1 cellular context compared by ENCODE assay signal in genomic region chr22:30573594-30574094, GRCh38.
TF ChIP-seq lines count a peak whose summit lies in the region.

No MANE protein-coding gene starts in this region.

TF ChIP-seq in GM23338, 12 proteins besides CTCF, POLR2A, EP300 and RAD21 (continued from another document):
- TF ChIP-seq, protein P1, sequence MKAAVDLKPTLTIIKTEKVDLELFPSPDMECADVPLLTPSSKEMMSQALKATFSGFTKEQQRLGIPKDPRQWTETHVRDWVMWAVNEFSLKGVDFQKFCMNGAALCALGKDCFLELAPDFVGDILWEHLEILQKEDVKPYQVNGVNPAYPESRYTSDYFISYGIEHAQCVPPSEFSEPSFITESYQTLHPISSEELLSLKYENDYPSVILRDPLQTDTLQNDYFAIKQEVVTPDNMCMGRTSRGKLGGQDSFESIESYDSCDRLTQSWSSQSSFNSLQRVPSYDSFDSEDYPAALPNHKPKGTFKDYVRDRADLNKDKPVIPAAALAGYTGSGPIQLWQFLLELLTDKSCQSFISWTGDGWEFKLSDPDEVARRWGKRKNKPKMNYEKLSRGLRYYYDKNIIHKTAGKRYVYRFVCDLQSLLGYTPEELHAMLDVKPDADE (IDR thresholded peaks at IDR 0.05): no peak
- TF ChIP-seq POLR2AphosphoS5 (IDR thresholded peaks at IDR 0.05; ENCODE audit: low read depth) (no peak), ZNF331 (CRISPR knock-in tag; IDR thresholded peaks at IDR 0.05; ENCODE audit: low read depth) (no peak), STAT1 (IDR thresholded peaks at IDR 0.05; ENCODE audit: unreplicated experiment) (no peak), JUNB (IDR thresholded peaks at IDR 0.05; ENCODE audit: unreplicated experiment) (no peak), EZH2phosphoT487 (IDR thresholded peaks at IDR 0.05; ENCODE audit: unreplicated experiment) (no peak), NANOG (IDR thresholded peaks at IDR 0.05; ENCODE audit: borderline replicate concordance) (no peak)
